Comparison of ENCODE assay signal across 8 cellular contexts in the genomic region with DNA sequence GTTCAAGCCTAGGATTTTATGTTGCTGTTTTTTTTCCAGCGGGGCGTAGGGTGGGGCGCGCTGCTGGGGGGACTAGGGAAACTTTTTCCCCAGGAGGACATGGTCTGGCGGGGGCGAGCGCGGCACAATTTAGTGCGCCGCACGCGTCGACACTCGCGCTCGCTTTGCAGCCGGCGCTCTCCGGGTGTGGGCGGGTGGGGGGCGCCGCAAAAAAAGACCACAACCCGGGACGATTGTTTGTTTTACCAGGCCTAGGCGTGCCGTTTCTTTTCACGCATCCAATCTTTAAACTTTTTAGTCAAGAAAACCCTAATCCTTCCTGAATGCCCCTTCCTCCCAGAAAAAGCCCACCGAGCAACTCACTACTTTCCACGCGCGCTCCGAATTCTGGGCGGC. TPM values are rescaled to one million over a fixed set of nuclear protein-coding genes. Genes with fewer than 3 reads are reported as not detected.
DNase-seq lines count a peak whose midpoint lies in the region; ATAC-seq and TF ChIP-seq lines count a peak whose summit lies in the region.

No MANE protein-coding gene starts in this region.

- DNase-seq in BJ (ENCODE audit: low read depth) (no peak), mammary epithelial cell (no peak), mesendoderm (no peak), tibial nerve (ENCODE audit: low spot score in 2 of 2) (no peak), A172 (ENCODE audit: low spot score) (no peak), COLO829 (ENCODE audit: low spot score) (no peak)

- CTCF ChIA-PET in BJ (lab: Yijun Ruan, JAX) (interaction anchor here (0.8 to 2.4 kb wide), 2 partner anchors 105 to 545 kb away, joined by 3 to 8 read pairs; no protein-coding TSS in a partner anchor), mammary epithelial cell (lab: Charles Lee; ENCODE audit: low non-redundant PET) (interaction anchor here (0.7 kb wide), 1 partner anchor 118 kb away, joined by 5 read pairs; no protein-coding TSS in a partner anchor)

- H3K27me3 ChIP-seq in BJ (ENCODE audit: control insufficient read depth, insufficient read depth, low read length) (no peaks in the 10 kb centered on the region), Loucy (ENCODE audit: insufficient read depth, low read length, poor library complexity, severe bottlenecking) (peaks cover 7% of the 10 kb centered on the region), mammary epithelial cell (ENCODE audit: insufficient read depth, low read length) (no peaks in the 10 kb centered on the region), mesendoderm (ENCODE audit: insufficient read depth, low read length, poor library complexity) (no peaks in the 10 kb centered on the region), tibial nerve (no peaks in the 10 kb centered on the region)

- WGBS in mammary epithelial cell (ENCODE audit: low coverage, missing lambda C conversion rate): 0% methylated on average over 2 of the region's 33 CpGs
- WGBS in mesendoderm (ENCODE audit: extremely low coverage, insufficient coverage, low lambda C conversion rate): no CpG with 5 or more reads among the region's 33 CpGs
- 0 to 1% methylated on average over 33 of the region's 33 CpGs for WGBS in tibial nerve, 2 donors

- H2BK15ac ChIP-seq in mesendoderm (replicated peaks; ENCODE audit: low read depth): no peak overlapping the region

- H4K8ac ChIP-seq in mesendoderm (ENCODE audit: low read depth, low read length): peak overlapping the region; percentile 97

- H3K9me3 ChIP-seq in Loucy (ENCODE audit: insufficient read depth, low read depth, low read length): no peaks in the 10 kb centered on the region
- H3K9me3 ChIP-seq in mammary epithelial cell (replicated peaks; ENCODE audit: insufficient read depth, low read length): no peaks in the 10 kb centered on the region
- no peaks in the 10 kb centered on the region for H3K9me3 ChIP-seq in tibial nerve

- no peak overlapping the region for H3K23ac ChIP-seq in mesendoderm (ENCODE audit: low read length)

- dilution Hi-C loops in mammary epithelial cell (cut with HindIII; ENCODE audit: low sequenced_read_pairs): no loop called here

- H3K4me2 ChIP-seq in Loucy (ENCODE audit: low read depth, low read length, poor library complexity, severe bottlenecking) (peak overlapping the region; percentile 98), mammary epithelial cell (ENCODE audit: insufficient read depth, low read depth, low read length) (peak overlapping the region; percentile 94), mesendoderm (ENCODE audit: low read length) (peak overlapping the region; percentile 82)

- POLR2A ChIA-PET in BJ (lab: Charles Lee): interaction anchor here (0.7 to 1.5 kb wide), 11 partner anchors 12 to 546 kb away, joined by 3 to 23 read pairs (median 6); partner anchors contain the start of gene ACTN1

- H3K36me3 ChIP-seq in BJ (ENCODE audit: control insufficient read depth, insufficient read depth, low read length) (peaks cover 24% of the 10 kb centered on the region), Loucy (ENCODE audit: insufficient read depth, low read length) (peaks cover 17% of the 10 kb centered on the region; the same call in 1 of the 2 replicates), mammary epithelial cell (ENCODE audit: insufficient read depth, low read length) (peaks cover 20% of the 10 kb centered on the region), mesendoderm (ENCODE audit: control insufficient read depth, insufficient read depth, low read length) (peaks cover 2% of the 10 kb centered on the region), tibial nerve (peaks cover 0 to 28% (median 13%) of the 10 kb centered on the region in 3 donors)

- no peak for ATAC-seq in HG03571 (IDR thresholded peaks at IDR 0.05; ENCODE audit: unreplicated experiment)

- peaks cover 5% of the 10 kb centered on the region; the same call in 1 of the 2 replicates for H3F3A ChIP-seq in Loucy (ENCODE audit: low read depth)

- H4K5ac ChIP-seq in mesendoderm (ENCODE audit: low read length): no peak overlapping the region

- peak overlapping the region; percentile 98 for H3K56ac ChIP-seq in mesendoderm (ENCODE audit: low read length)

- intact Hi-C loops in mammary epithelial cell (cut with micrococcal nuclease): no loop called here

- in situ Hi-C loops in mammary epithelial cell (cut with MboI; ENCODE audit: low sequenced_read_pairs in 2 of 2): loop anchor here in 1 of 2 donors (25.0 kb wide), 1 partner anchor 256 kb away; no protein-coding TSS in a partner anchor

- H3K18ac ChIP-seq in mesendoderm (ENCODE audit: low read length): peak overlapping the region; percentile 77

- peak overlapping the region; percentile 93 for H3K4me3 ChIP-seq in BJ (ENCODE audit: low read depth, low read length)
- H3K4me3 ChIP-seq in Loucy (ENCODE audit: low read length, poor library complexity, severe bottlenecking): peak overlapping the region; percentile 96
- H3K4me3 ChIP-seq in mammary epithelial cell (replicated peaks in 1 of 3; ENCODE audit: insufficient read depth in 1 of 3, low read depth in 2 of 3, low read length in 3 of 3): peak overlapping the region; percentile 63 to 72 (median 72)
- H3K4me3 ChIP-seq in mesendoderm (ENCODE audit: low read length): peak overlapping the region; percentile 69
- H3K4me3 ChIP-seq in tibial nerve: peak overlapping the region; percentile 59 to 94 (median 62)

- TF ChIP-seq CTCF in BJ (IDR thresholded peaks at IDR 0.05; ENCODE audit: insufficient read depth, low read depth, low read length) (no peak), Loucy (conservative IDR thresholded peaks at IDR 0.05; ENCODE audit: low read length) (no peak), mammary epithelial cell (conservative IDR thresholded peaks at IDR 0.05 in 1 of 2, IDR thresholded peaks at IDR 0.05 in 1 of 2; ENCODE audit: extremely low read depth in 1 of 2, insufficient read depth in 1 of 2, low read depth in 1 of 2, low read length in 2 of 2) (no peak), tibial nerve (IDR thresholded peaks at IDR 0.05) (no peak)

- H3K79me1 ChIP-seq in mesendoderm (ENCODE audit: low read length): peaks cover 6% of the 10 kb centered on the region

- peak overlapping the region; percentile 99 for H3K9ac ChIP-seq in Loucy (ENCODE audit: low read depth, low read length, poor library complexity, severe bottlenecking)
- peak overlapping the region; percentile 99 for H3K9ac ChIP-seq in mammary epithelial cell (ENCODE audit: insufficient read depth, low read length)
- peak overlapping the region; percentile 97 for H3K9ac ChIP-seq in mesendoderm (ENCODE audit: low read length)

- H3K27ac ChIP-seq in mammary epithelial cell (ENCODE audit: insufficient read depth, low read depth, low read length) (peak overlapping the region; percentile 98), mesendoderm (ENCODE audit: low read depth, low read length) (peak overlapping the region; percentile 98), tibial nerve (peak overlapping the region; percentile 94 to 99 (median 96))

- H3K9me2 ChIP-seq in Loucy (replicated peaks; ENCODE audit: low read depth, low read length): no peaks in the 10 kb centered on the region

- BruUV-seq in mammary epithelial cell (replicated peaks; lab: Mats Ljungman, UMichigan): no TSS peak

- no peak overlapping the region for H2BK5ac ChIP-seq in mesendoderm (ENCODE audit: low read length)

- TF ChIP-seq POLR2A in tibial nerve (IDR thresholded peaks at IDR 0.05): no peak

- H2AFZ ChIP-seq in Loucy (ENCODE audit: low read length) (peak overlapping the region; percentile 35; the same call in 1 of the 2 replicates), mammary epithelial cell (ENCODE audit: low read depth, low read length) (no peak overlapping the region)

- peak overlapping the region; percentile 66 for H2BK120ac ChIP-seq in mesendoderm (ENCODE audit: low read depth, low read length)

- no peak for TF ChIP-seq EP300 in tibial nerve (IDR thresholded peaks at IDR 0.05)

- peaks cover 33% of the 10 kb centered on the region for H4K20me1 ChIP-seq in Loucy (ENCODE audit: insufficient read depth, low read length, poor library complexity, severe bottlenecking)
- H4K20me1 ChIP-seq in mammary epithelial cell (ENCODE audit: insufficient read depth, low read length): peaks cover 8% of the 10 kb centered on the region

- no peak overlapping the region for H2AK5ac ChIP-seq in mesendoderm (ENCODE audit: low read length)

- H3K79me2 ChIP-seq in Loucy (ENCODE audit: insufficient read depth, low read length) (peaks cover 60% of the 10 kb centered on the region), mammary epithelial cell (ENCODE audit: insufficient read depth, low read length) (peaks cover 69% of the 10 kb centered on the region), mesendoderm (ENCODE audit: control insufficient read depth, insufficient read depth, low read length) (peaks cover 38% of the 10 kb centered on the region)

- H3K4me1 ChIP-seq in Loucy (ENCODE audit: insufficient read depth, low read length, poor library complexity, severe bottlenecking): peaks cover 37% of the 10 kb centered on the region
- peaks cover 12% of the 10 kb centered on the region for H3K4me1 ChIP-seq in mammary epithelial cell (ENCODE audit: insufficient read depth, low read length)
- H3K4me1 ChIP-seq in mesendoderm (ENCODE audit: control insufficient read depth, low read depth, low read length): peaks cover 7% of the 10 kb centered on the region
- peaks cover 0 to 16% (median 11%) of the 10 kb centered on the region in 4 donors for H3K4me1 ChIP-seq in tibial nerve

- H3K4ac ChIP-seq in mesendoderm (ENCODE audit: low read depth, low read length): peak overlapping the region; percentile 82

RNA-seq across cellular contexts. Expression of gene ZFP36L1, which starts 0.9 kb away (rescaled TPM):
- polyA plus RNA-seq in BJ (2011; rRNA removed) (49.2 and 52.7 TPM in 2 replicates), mammary epithelial cell (140 TPM)
- 40.0 and 55.9 TPM in 2 replicates for polyA minus RNA-seq in BJ (2011; rRNA and poly(A)+ RNA removed)
- total RNA-seq in mammary epithelial cell (100 to 1,000 TPM; 169 to 373 TPM), tibial nerve (1,000 to 10,000 TPM in 1 of 4 donors, 100 to 1,000 TPM in 3; 298 to 1,137 (median 494) TPM)
- polyA minus RNA-seq in mammary epithelial cell: 99.0 TPM
- polyA plus RNA-seq in mesendoderm (2013, experiment 1 of 2): 81.7 TPM
- polyA plus RNA-seq in mesendoderm (2013, experiment 2 of 2): 85.1 TPM
- total RNA-seq in A172 (2014; rRNA removed; shearing (Covaris generic)): 39.7 and 49.7 TPM in 2 replicates
